Comparison of ENCODE assay signal across 30 cellular contexts in the genomic region with DNA sequence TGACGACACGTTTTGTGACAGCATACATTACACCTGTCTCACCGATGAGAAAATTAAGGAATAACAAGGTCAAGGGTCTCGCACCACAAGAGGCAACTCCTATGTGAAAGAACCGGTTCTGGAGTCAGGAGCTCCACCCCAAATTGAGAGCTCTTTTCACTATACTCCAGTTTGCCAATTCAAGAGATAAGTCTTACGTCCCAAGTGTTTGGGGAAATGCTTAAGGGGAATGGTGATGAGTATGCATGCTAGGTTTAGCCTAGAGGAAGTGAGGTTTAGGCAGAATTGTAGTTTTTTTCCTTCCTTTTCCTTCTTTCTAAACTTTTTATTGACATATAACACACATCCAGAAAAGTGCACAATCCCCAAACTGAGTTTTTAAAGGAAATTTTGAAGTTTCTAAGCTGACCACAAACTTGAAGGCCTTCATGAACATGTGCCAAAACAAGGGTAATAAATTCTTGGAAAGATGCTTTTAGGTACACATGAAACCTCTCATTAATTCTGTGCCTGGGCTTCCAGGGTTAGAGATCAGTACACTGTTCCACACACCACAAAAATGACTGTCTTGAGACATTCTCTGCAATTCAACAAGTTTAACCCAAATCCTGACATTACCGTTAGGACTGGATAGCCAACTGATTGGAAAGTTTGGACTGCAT.
"Had no signal": no experiment of that assay in that cellular context is flagged by ENCODE, and none has a peak within 500 bp of the region (broad histone marks: within the 10 kb centered on the region; RNA-seq: fewer than 3 reads in every experiment).

No MANE protein-coding gene starts in this region.

- H3K36me3 ChIP-seq: ascending aorta, cardiac muscle cell, Peyer's patch, SJSA1 had no signal

- H3K4me3 ChIP-seq: ascending aorta, cardiac muscle cell, K562, Peyer's patch, SJSA1 had no signal

- H3K27me3 ChIP-seq: ascending aorta, cardiac muscle cell, Peyer's patch, SJSA1 had no signal

- H3K9ac ChIP-seq: SK-N-SH had no signal

- H3K27ac ChIP-seq: ascending aorta, cardiac muscle cell, Peyer's patch, SJSA1, VCaP had no signal

- DNase-seq: activated B cell treated with CpG ODN at 0.5 μM for 24 hours; activated CD4-positive, alpha-beta memory T cell treated with anti-CD3 and anti-CD28 coated beads, Interleukin-2, amount 10 ng/mL, durations not matched to agents 7 days and 5 days; activated CD4-positive, alpha-beta T cell treated with anti-CD3 and anti-CD28 coated beads for 4 hours; activated CD4-positive, alpha-beta T cell treated with anti-CD3 and anti-CD28 coated beads, Interleukin-2, amount 50 U/mL, for 1 hour; activated CD4-positive, CD25-positive, alpha-beta regulatory T cell treated with anti-CD3 and anti-CD28 coated beads, Interleukin-2, amount 50 U/mL, for 72 hours; activated CD8-positive, alpha-beta memory T cell treated with anti-CD3 and anti-CD28 coated beads for 24 hours; activated CD8-positive, alpha-beta memory T cell treated with anti-CD3 and anti-CD28 coated beads, Interleukin-2, amount 10 ng/mL, durations not matched to agents 7 days and 5 days; activated CD8-positive, alpha-beta memory T cell treated with anti-CD3 and anti-CD28 coated beads, Interleukin-2, amount 50 U/mL, for 48 hours; activated effector memory CD4-positive, alpha-beta T cell treated with Interleukin-2 at 50 U/mL for 16 hours; activated naive CD4-positive, alpha-beta T cell treated with anti-CD3 and anti-CD28 coated beads, Interleukin-2, amount 10 ng/mL, durations not matched to agents 7 days and 5 days; activated T-cell treated with anti-CD3 and anti-CD28 coated beads, Interleukin-2, amount 50 U/mL, for 48 hours; amygdala; MM.1S; MV-4-11; NCI-H1092; NCI-H1436 treated with DMSO at 0.1 percent for 48 hours; NCI-H1694 treated with DMSO at 0.1 percent for 48 hours; NCI-H2029; NCI-H226; NCI-H446 treated with DMSO at 0.1 percent for 48 hours; NCI-H524 treated with DMSO at 0.1 percent for 48 hours; Peyer's patch; RPMI8226; SHP77 treated with DMSO at 0.1 percent for 48 hours; SK-N-SH had no signal

- H3K4me2 ChIP-seq: SK-N-SH had no signal

- H3K9me3 ChIP-seq: ascending aorta, Peyer's patch, SJSA1, SK-N-SH had no signal

- H3K4me1 ChIP-seq: ascending aorta, Peyer's patch, SJSA1 had no signal
